Comparison of ENCODE assay signal across 8 cellular contexts in genomic region chr1:93979718-93980319, GRCh38.
DNase-seq lines count a peak whose midpoint lies in the region; ATAC-seq, FAIRE-seq and TF ChIP-seq lines count a peak whose summit lies in the region.

No MANE protein-coding gene starts in this region.

- H3K36me3 ChIP-seq in adrenal gland (replicated peaks in 1 of 2) (no peaks in the 10 kb centered on the region), stomach (no peaks in the 10 kb centered on the region)

- ATAC-seq in HG03442 (IDR thresholded peaks at IDR 0.05; ENCODE audit: unreplicated experiment) = no peak
- ATAC-seq in HG02938 (IDR thresholded peaks at IDR 0.05; ENCODE audit: unreplicated experiment) = no peak

- H3K4me1 ChIP-seq in adrenal gland (replicated peaks in 1 of 2) (peaks cover 0 to 4% of the 10 kb centered on the region in 2 donors), stomach (peaks cover 7 to 19% (median 14%) of the 10 kb centered on the region in 4 donors)

- TF ChIP-seq EP300 in stomach (IDR thresholded peaks at IDR 0.05) = no peak

- H3K9me3 ChIP-seq in adrenal gland (replicated peaks in 1 of 3) (no peaks in the 10 kb centered on the region), stomach (no peaks in the 10 kb centered on the region)

- DNase-seq in M059J (ENCODE audit: low read depth) (peak; percentile 21), adrenal gland (peak in 5 of 7 donors; percentile 25 to 46 (median 28)), stomach (no peak), amniotic stem cell (lab: John Stamatoyannopoulos, UW) (no peak)
- DNase-seq in activated CD8-positive, alpha-beta memory T cell treated with anti-CD3 and anti-CD28 coated beads, Interleukin-2, amount 50 U/mL, for 4 hours = no peak

- TF ChIP-seq CTCF in adrenal gland (IDR thresholded peaks at IDR 0.05) (no peak), stomach (IDR thresholded peaks at IDR 0.05) (no peak)

- intact Hi-C loops in adrenal gland (cut with DNase I) (no loop called here), stomach (cut with DNase I; ENCODE audit: low total_unique reads) (no loop called here)

- H3K27ac ChIP-seq in adrenal gland = peak overlapping the region in 2 of 5 donors; percentile 8 to 82
- peak overlapping the region; percentile 2 to 67 (median 63) for H3K27ac ChIP-seq in stomach

- TF ChIP-seq POLR2A in adrenal gland (IDR thresholded peaks at IDR 0.05) (no peak), stomach (IDR thresholded peaks at IDR 0.05) (no peak)

- FAIRE-seq in islet of Langerhans (lab: Jason Lieb, UNC) = peak; percentile 95

- H3K27me3 ChIP-seq in adrenal gland = no peaks in the 10 kb centered on the region
- H3K27me3 ChIP-seq in stomach = no peaks in the 10 kb centered on the region

- 39 to 50% (median 46%) methylated on average over 4 of the region's 4 CpGs for WGBS in adrenal gland, 4 donors
- WGBS in stomach, 5 donors = 27 to 45% (median 36%) methylated on average over 4 of the region's 4 CpGs

- H3K4me3 ChIP-seq in adrenal gland (no peak overlapping the region), stomach (no peak overlapping the region)

Comparison
In these comparisons a context has a peak if more than half of its experiments do, and no peak if none do; other contexts are left out.
1. DNase-seq: peak in M059J (single experiment) and adrenal gland (5 of 7); none in stomach (single experiment), activated CD8-positive, alpha-beta memory T cell treated with anti-CD3 and anti-CD28 coated beads, Interleukin-2, amount 50 U/mL, for 4 hours (single experiment) and amniotic stem cell (single experiment).